ENCODE assay signal across 31 cellular contexts in genomic region chrX:148228521-148228920, GRCh38.
"Had no signal": no experiment of that assay in that cellular context is flagged by ENCODE, and none has a peak within 500 bp of the region (broad histone marks: within the 10 kb centered on the region; RNA-seq: fewer than 3 reads in every experiment).

No MANE protein-coding gene starts in this region.

- H3K9ac ChIP-seq: parathyroid adenoma had no signal

- H3K4me3 ChIP-seq: ovary, psoas muscle, right lobe of liver, sigmoid colon, suprapubic skin, testis, tibial artery, transverse colon, upper lobe of right lung, uterus had no signal

- DNase-seq: naive thymus-derived CD8-positive, alpha-beta T cell; nephron progenitor cell; nucleus accumbens; ovary; posterior cingulate gyrus; psoas muscle; right cardiac atrium; right lobe of liver; sigmoid colon; small intestine; stimulated activated CD4-positive, alpha-beta T cell treated with anti-CD3 and anti-CD28 coated beads, Interleukin-1b, Interleukin-23, amount 100 ng/mL, for 48 hours; stimulated activated CD4-positive, alpha-beta T cell treated with anti-CD3 and anti-CD28 coated beads, Interleukin-4, amount 100 ng/mL, for 1 hour; stimulated activated CD4-positive, alpha-beta T cell treated with anti-CD3 and anti-CD28 coated beads, Interleukin-4, amount 100 ng/mL, for 4 hours; stimulated activated CD8-positive, alpha-beta memory T cell treated with anti-CD3 and anti-CD28 coated beads, Interleukin-4, amount 100 ng/mL, for 48 hours; stimulated activated naive CD4-positive, alpha-beta T cell; stimulated activated naive CD8-positive, alpha-beta T cell treated with anti-CD3 and anti-CD28 coated beads, Interleukin-15, amount 100 ng/mL, for 72 hours; stimulated activated naive CD8-positive, alpha-beta T cell treated with anti-CD3 and anti-CD28 coated beads, Interleukin-15, Interleukin-2, amounts not matched to agents 100 U/mL and 50 U/mL, for 24 hours; substantia nigra; testis; tibial artery; transverse colon; upper lobe of right lung; uterus had no signal

- H3K4me3 Mint-ChIP-seq: naive thymus-derived CD8-positive, alpha-beta T cell; natural killer cell treated with Interleukin-12 subunit alpha and Interleukin-12 subunit beta and Interleukin-15 and Interleukin-18, amount 100 ng/mL, for 72 hours; nephron progenitor cell; neural crest cell; stimulated activated memory B cell treated with anti-CD40 and anti-IgM and Interleukin-4, amounts not matched to agents 10 μg/mL and 1 μg/mL and 100 μg/mL, for 72 hours; stimulated activated naive CD8-positive, alpha-beta T cell treated with anti-CD3 and anti-CD28 coated beads, Interleukin-15, amount 100 ng/mL, for 72 hours; type B pancreatic cell had no signal

- H3K36me3 Mint-ChIP-seq: stimulated activated memory B cell treated with anti-CD40 and anti-IgM and Interleukin-4, amounts not matched to agents 10 μg/mL and 1 μg/mL and 100 μg/mL, for 72 hours; type B pancreatic cell had no signal

- H2AFZ ChIP-seq: parathyroid adenoma had no signal

- H3K9me3 Mint-ChIP-seq: type B pancreatic cell had no signal

- H3K4me1 Mint-ChIP-seq: nephron progenitor cell; neural crest cell; stimulated activated memory B cell treated with anti-CD40 and anti-IgM and Interleukin-4, amounts not matched to agents 10 μg/mL and 1 μg/mL and 100 μg/mL, for 72 hours had no signal

- H3K9me3 ChIP-seq: neutrophil, ovary, psoas muscle, right lobe of liver, sigmoid colon, suprapubic skin, testis, tibial artery, transverse colon, upper lobe of right lung, uterus had no signal

- H3K27ac Mint-ChIP-seq: naive thymus-derived CD8-positive, alpha-beta T cell; natural killer cell treated with Interleukin-12 subunit alpha and Interleukin-12 subunit beta and Interleukin-15 and Interleukin-18, amount 100 ng/mL, for 72 hours; nephron progenitor cell; progenitor cell of endocrine pancreas; stimulated activated memory B cell treated with anti-CD40 and anti-IgM and Interleukin-4, amounts not matched to agents 10 μg/mL and 1 μg/mL and 100 μg/mL, for 72 hours; type B pancreatic cell had no signal

- H3K27me3 ChIP-seq: neutrophil, ovary, right lobe of liver, sigmoid colon, suprapubic skin, testis, tibial artery, transverse colon, upper lobe of right lung, uterus had no signal

- H3K4me1 ChIP-seq: parathyroid adenoma, psoas muscle, right lobe of liver, sigmoid colon, suprapubic skin, testis, tibial artery, transverse colon, upper lobe of right lung, uterus had no signal

- H3K27me3 Mint-ChIP-seq: naive thymus-derived CD8-positive, alpha-beta T cell; progenitor cell of endocrine pancreas; stimulated activated memory B cell treated with anti-CD40 and anti-IgM and Interleukin-4, amounts not matched to agents 10 μg/mL and 1 μg/mL and 100 μg/mL, for 72 hours; stimulated activated naive CD8-positive, alpha-beta T cell treated with anti-CD3 and anti-CD28 coated beads, Interleukin-15, amount 100 ng/mL, for 72 hours; type B pancreatic cell had no signal

- H3K36me3 ChIP-seq: neutrophil, ovary, right lobe of liver, sigmoid colon, suprapubic skin, tibial artery, transverse colon, upper lobe of right lung, uterus had no signal

- H3K79me2 ChIP-seq: parathyroid adenoma had no signal

- ATAC-seq: naive thymus-derived CD8-positive, alpha-beta T cell; natural killer cell treated with Interleukin-12 subunit alpha and Interleukin-12 subunit beta and Interleukin-15 and Interleukin-18, amount 100 ng/mL, for 72 hours; psoas muscle; right cardiac atrium; right lobe of liver; stimulated activated memory B cell treated with anti-CD40 and anti-IgM and Interleukin-4, amounts not matched to agents 10 μg/mL and 1 μg/mL and 100 μg/mL, for 72 hours; stimulated activated naive CD8-positive, alpha-beta T cell treated with anti-CD3 and anti-CD28 coated beads, Interleukin-15, amount 100 ng/mL, for 72 hours; stimulated activated naive CD8-positive, alpha-beta T cell treated with anti-CD3 and anti-CD28 coated beads, Interleukin-15, Interleukin-2, amounts not matched to agents 100 U/mL and 50 U/mL, for 24 hours; upper lobe of right lung had no signal
